In the genomic region with DNA sequence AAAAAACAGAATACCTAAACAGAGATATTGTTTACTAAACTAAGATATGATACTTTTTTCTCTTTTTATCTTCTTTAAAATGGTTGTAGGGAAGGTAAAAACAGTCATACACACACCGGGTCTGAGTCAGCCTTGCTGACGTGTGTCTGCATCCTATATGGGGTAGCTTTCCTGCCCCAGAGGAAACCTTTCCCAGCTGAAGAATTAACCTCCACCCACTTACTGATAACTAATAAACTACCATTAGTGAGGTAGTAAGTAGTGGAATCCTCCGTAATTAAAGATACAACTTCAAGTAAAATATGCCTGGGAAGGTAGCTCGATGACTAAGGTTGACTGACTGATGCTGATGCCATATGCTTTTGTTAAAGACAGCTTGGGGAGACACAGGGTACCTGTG, we compare ENCODE assay signal across 26 cellular contexts.
DNase-seq lines count a peak whose midpoint lies in the region; ATAC-seq, FAIRE-seq and TF ChIP-seq lines count a peak whose summit lies in the region.
"Had no signal": no experiment of that assay in that cellular context is flagged by ENCODE, and none has a peak within 500 bp of the region (broad histone marks: within the 10 kb centered on the region; RNA-seq: fewer than 3 reads in every experiment).

No MANE protein-coding gene starts in this region.

- H3K9me3 ChIP-seq in astrocyte (ENCODE audit: insufficient read depth, low read depth, low read length) = no peaks in the 10 kb centered on the region
- H3K9me3 ChIP-seq in fibroblast of lung (ENCODE audit: control insufficient read depth, insufficient read depth, low read depth, low read length) = no peaks in the 10 kb centered on the region
- no peaks in the 10 kb centered on the region for H3K9me3 ChIP-seq in suprapubic skin
- H3K9me3 ChIP-seq: BLaER1, prostate gland had no signal

- DNase-seq in EL (peak; percentile 41), astrocyte (ENCODE audit: low read depth) (peak; percentile 83), fibroblast of lung (ENCODE audit: low read depth in 2 of 2) (peak; percentile 38 to 85), non-pigmented ciliary epithelial cell (ENCODE audit: low read depth) (peak; percentile 46), suprapubic skin (ENCODE audit: low spot score in 2 of 2) (no peak), HuH-7.5 (ENCODE audit: low spot score) (no peak)
- no peak for DNase-seq in stimulated activated CD4-positive, alpha-beta T cell treated with anti-CD3 and anti-CD28 coated beads, Interleukin-2, amount 100 ng/mL, for 48 hours
- DNase-seq: activated CD8-positive, alpha-beta T cell treated with anti-CD3 and anti-CD28 coated beads, Interleukin-2, amount 10 ng/mL, durations not matched to agents 7 days and 5 days; activated T-cell treated with anti-CD3 and anti-CD28 coated beads for 4 hours; aorta; cerebellar nuclear complex; erythroblast; hippocampal formation; MV-4-11; NCI-H2107; stimulated activated CD8-positive, alpha-beta memory T cell treated with anti-CD3 and anti-CD28 coated beads, Interleukin-4, amount 100 ng/mL, for 48 hours had no signal

- H3K4me3 ChIP-seq in astrocyte (ENCODE audit: insufficient read depth, low read depth, low read length) = no peak overlapping the region
- H3K4me3 ChIP-seq in fibroblast of lung (replicated peaks in 1 of 4; ENCODE audit: control extremely low read depth in 1 of 4, insufficient read depth in 1 of 4, low read depth in 3 of 4, low read length in 4 of 4) = no peak overlapping the region
- no peak overlapping the region for H3K4me3 ChIP-seq in suprapubic skin
- H3K4me3 ChIP-seq: BLaER1, GM12878, GM23338, prostate gland had no signal

- peak overlapping the region; percentile 91 for H3K27ac ChIP-seq in astrocyte (ENCODE audit: low read depth, low read length)
- no peak overlapping the region for H3K27ac ChIP-seq in fibroblast of lung (ENCODE audit: insufficient read depth, low read length)
- H3K27ac ChIP-seq in suprapubic skin = no peak overlapping the region
- H3K27ac ChIP-seq: BLaER1, prostate gland had no signal

- peaks cover 15% of the 10 kb centered on the region for H3K4me1 Mint-ChIP-seq in astrocyte (ENCODE audit: low read depth, unreplicated experiment)
- H3K4me1 Mint-ChIP-seq: GM23338 had no signal

- no peaks in the 10 kb centered on the region for H4K20me1 ChIP-seq in astrocyte (ENCODE audit: insufficient read depth, low read length)
- H4K20me1 ChIP-seq in fibroblast of lung (ENCODE audit: control insufficient read depth, extremely low read depth, insufficient read depth, low read length) = no peaks in the 10 kb centered on the region
- H4K20me1 ChIP-seq: BLaER1 had no signal

- peaks cover 8% of the 10 kb centered on the region for H3K36me3 Mint-ChIP-seq in astrocyte (ENCODE audit: low read depth, unreplicated experiment)
- H3K36me3 Mint-ChIP-seq: activated naive CD4-positive, alpha-beta T cell treated with anti-CD3 and anti-CD28 coated beads, Interleukin-2, amount 50 U/mL, for 72 hours had no signal

- H3K27me3 Mint-ChIP-seq in astrocyte (ENCODE audit: low read depth, unreplicated experiment) = no peaks in the 10 kb centered on the region
- H3K27me3 Mint-ChIP-seq: type B pancreatic cell had no signal

- no peaks in the 10 kb centered on the region for H3K36me3 ChIP-seq in astrocyte (ENCODE audit: insufficient read depth, low read length)
- no peaks in the 10 kb centered on the region for H3K36me3 ChIP-seq in fibroblast of lung (ENCODE audit: control insufficient read depth, insufficient read depth, low read length)
- H3K36me3 ChIP-seq in suprapubic skin = no peaks in the 10 kb centered on the region
- H3K36me3 ChIP-seq: BLaER1, prostate gland had no signal

- no peak for TF ChIP-seq POLR2A in suprapubic skin (IDR thresholded peaks at IDR 0.05)

- H3K79me2 ChIP-seq in astrocyte (ENCODE audit: insufficient read depth, low read length) (no peaks in the 10 kb centered on the region), fibroblast of lung (ENCODE audit: control insufficient read depth, insufficient read depth, low read length) (no peaks in the 10 kb centered on the region)

- H3K4me2 ChIP-seq in astrocyte (ENCODE audit: low read length) (peak overlapping the region; percentile 57), fibroblast of lung (ENCODE audit: extremely low read depth, insufficient read depth, low read length) (no peak overlapping the region)
- H3K4me2 ChIP-seq: BLaER1, GM23338 had no signal

- no peak for TF ChIP-seq CTCF in astrocyte (IDR thresholded peaks at IDR 0.05; ENCODE audit: insufficient read depth, low read depth, low read length)
- TF ChIP-seq CTCF in fibroblast of lung (conservative IDR thresholded peaks at IDR 0.05 in 1 of 2, IDR thresholded peaks at IDR 0.05 in 1 of 2; ENCODE audit: low read depth in 1 of 2, low read length in 2 of 2) = no peak
- no peak for TF ChIP-seq CTCF in suprapubic skin (IDR thresholded peaks at IDR 0.05)

- no peak for FAIRE-seq in astrocyte (lab: Jason Lieb, UNC)
- FAIRE-seq: frontal cortex, GM12878, HepG2 had no signal

- no peaks in the 10 kb centered on the region for H3K9me3 Mint-ChIP-seq in astrocyte (ENCODE audit: unreplicated experiment)
- H3K9me3 Mint-ChIP-seq: activated naive CD4-positive, alpha-beta T cell treated with anti-CD3 and anti-CD28 coated beads, Interleukin-2, amount 50 U/mL, for 72 hours; GM23338; type B pancreatic cell had no signal

- H2AFZ ChIP-seq in astrocyte (ENCODE audit: low read depth, low read length) (no peak overlapping the region), fibroblast of lung (ENCODE audit: low read length) (no peak overlapping the region)
- H2AFZ ChIP-seq: GM23338 had no signal

- no peaks in the 10 kb centered on the region for H3K27me3 ChIP-seq in astrocyte (ENCODE audit: insufficient read depth, low read length)
- no peaks in the 10 kb centered on the region for H3K27me3 ChIP-seq in fibroblast of lung (ENCODE audit: control insufficient read depth, insufficient read depth, low read length)
- H3K27me3 ChIP-seq in suprapubic skin = no peaks in the 10 kb centered on the region
- H3K27me3 ChIP-seq: BLaER1 had no signal

- H3K4me1 ChIP-seq in astrocyte (ENCODE audit: insufficient read depth, low read length) (peaks cover 12% of the 10 kb centered on the region), fibroblast of lung (ENCODE audit: control insufficient read depth, extremely low read depth, insufficient read depth, low read length) (no peaks in the 10 kb centered on the region), suprapubic skin (no peaks in the 10 kb centered on the region)
- H3K4me1 ChIP-seq: BLaER1, prostate gland had no signal

- no peak for TF ChIP-seq EP300 in suprapubic skin (IDR thresholded peaks at IDR 0.05)

- 93% methylated on average over 4 of the region's 4 CpGs for WGBS in suprapubic skin

- no peak for ATAC-seq in GM18519 (IDR thresholded peaks at IDR 0.05; ENCODE audit: low FRiP score, unreplicated experiment)
- ATAC-seq: activated CD8-positive, alpha-beta T cell treated with anti-CD3 and anti-CD28 coated beads, Interleukin-2, amount 10 ng/mL, durations not matched to agents 7 days and 5 days; activated naive CD4-positive, alpha-beta T cell treated with anti-CD3 and anti-CD28 coated beads, Interleukin-2, amount 50 U/mL, for 72 hours; GM12878; GM23338; HepG2; left lobe of liver had no signal

- peak overlapping the region; percentile 81 for H3K27ac Mint-ChIP-seq in astrocyte (ENCODE audit: unreplicated experiment)
- H3K27ac Mint-ChIP-seq: activated CD8-positive, alpha-beta T cell treated with anti-CD3 and anti-CD28 coated beads, Interleukin-2, amount 10 ng/mL, durations not matched to agents 7 days and 5 days; activated naive CD4-positive, alpha-beta T cell treated with anti-CD3 and anti-CD28 coated beads, Interleukin-2, amount 50 U/mL, for 72 hours; GM23338; type B pancreatic cell had no signal

- peak overlapping the region; percentile 75 for H3K9ac ChIP-seq in astrocyte (ENCODE audit: low read length)
- H3K9ac ChIP-seq in fibroblast of lung (ENCODE audit: insufficient read depth, low read length) = no peak overlapping the region
- H3K9ac ChIP-seq: BLaER1 had no signal

- no peak overlapping the region for H3K4me3 Mint-ChIP-seq in astrocyte (ENCODE audit: unreplicated experiment)
- H3K4me3 Mint-ChIP-seq: activated CD8-positive, alpha-beta T cell treated with anti-CD3 and anti-CD28 coated beads, Interleukin-2, amount 10 ng/mL, durations not matched to agents 7 days and 5 days; GM23338; type B pancreatic cell had no signal

Comparison
In these comparisons a context has a peak if more than half of its experiments do, and no peak if none do; other contexts are left out.
1. DNase-seq: peak in EL (single experiment), astrocyte (single experiment), fibroblast of lung (2 of 2) and non-pigmented ciliary epithelial cell (single experiment); none in suprapubic skin (0 of 2), HuH-7.5 (single experiment) and stimulated activated CD4-positive, alpha-beta T cell treated with anti-CD3 and anti-CD28 coated beads, Interleukin-2, amount 100 ng/mL, for 48 hours (0 of 2).